ENCODE assay signal across 24 cellular contexts in genomic region chr11:2121227-2122130, GRCh38. TPM values are rescaled to one million over a fixed set of nuclear protein-coding genes. Genes with fewer than 3 reads are reported as not detected.
DNase-seq lines count a peak whose midpoint lies in the region; ATAC-seq and TF ChIP-seq lines count a peak whose summit lies in the region.
"Had no signal": no experiment of that assay in that cellular context is flagged by ENCODE, and none has a peak within 500 bp of the region (broad histone marks: within the 10 kb centered on the region; RNA-seq: fewer than 3 reads in every experiment).

No MANE protein-coding gene starts in this region.

- no peaks in the 10 kb centered on the region for H3K9me2 ChIP-seq in hepatocyte (replicated peaks; ENCODE audit: insufficient read depth)

- intact Hi-C loops in right cardiac atrium (cut with DNase I) = no loop called here
- intact Hi-C loops in heart right ventricle (cut with DNase I) = loop anchor here in 1 of 10 donors (5.0 kb wide), 1 partner anchor 44 kb away; no protein-coding TSS in a partner anchor
- intact Hi-C loops in aorta (cut with DNase I) = no loop called here

- no peaks in the 10 kb centered on the region for H3K9me3 ChIP-seq in right cardiac atrium (ENCODE audit: control insufficient read depth, low read length)
- H3K9me3 ChIP-seq in heart right ventricle = peaks cover 0 to 14% (median 8%) of the 10 kb centered on the region in 11 donors
- H3K9me3 ChIP-seq in hepatocyte (ENCODE audit: low read depth) = no peaks in the 10 kb centered on the region
- no peaks in the 10 kb centered on the region for H3K9me3 ChIP-seq in osteoblast (ENCODE audit: low read depth, low read length)
- H3K9me3 ChIP-seq in aorta (ENCODE audit: control insufficient read depth, low read length) = peaks cover 1% of the 10 kb centered on the region

- ATAC-seq in right cardiac atrium (peak; percentile 13 to 36), heart right ventricle (no peak), aorta (ENCODE audit: low FRiP score) (no peak)

- H3K79me2 ChIP-seq in hepatocyte = no peaks in the 10 kb centered on the region
- H3K79me2 ChIP-seq in osteoblast (ENCODE audit: insufficient read depth, low read length) = no peaks in the 10 kb centered on the region

- H3K27me3 ChIP-seq in right cardiac atrium (ENCODE audit: control insufficient read depth, insufficient read depth) (no peaks in the 10 kb centered on the region), heart right ventricle (peaks cover 0 to 31% (median 26%) of the 10 kb centered on the region in 7 donors), hepatocyte (no peaks in the 10 kb centered on the region), osteoblast (ENCODE audit: insufficient read depth, low read length) (peaks cover 13% of the 10 kb centered on the region), aorta (ENCODE audit: control insufficient read depth in 1 of 2, insufficient read depth in 2 of 2, low read length in 1 of 2) (no peaks in the 10 kb centered on the region), brain microvascular endothelial cell (replicated peaks) (no peaks in the 10 kb centered on the region)
- H3K27me3 ChIP-seq: SJCRH30 had no signal

- in situ Hi-C loops in brain microvascular endothelial cell (cut with HindIII; ENCODE audit: low pct_ligation_motif_present, low sequenced_read_pairs) = no loop called here

- peak overlapping the region; percentile 45 for H3K4me2 ChIP-seq in hepatocyte
- H3K4me2 ChIP-seq in osteoblast (ENCODE audit: insufficient read depth, low read length) = no peak overlapping the region
- H3K4me2 ChIP-seq: GM23338 had no signal

- no peak overlapping the region for H3K4me3 ChIP-seq in right cardiac atrium (ENCODE audit: low read length)
- no peak overlapping the region for H3K4me3 ChIP-seq in heart right ventricle
- H3K4me3 ChIP-seq in hepatocyte = no peak overlapping the region
- H3K4me3 ChIP-seq in osteoblast (ENCODE audit: insufficient read depth, low read length) = no peak overlapping the region
- no peak overlapping the region for H3K4me3 ChIP-seq in aorta (ENCODE audit: low read length in 2 of 2)
- H3K4me3 ChIP-seq in brain microvascular endothelial cell (ENCODE audit: low read depth, low read length) = no peak overlapping the region
- H3K4me3 ChIP-seq: GM23338, SJCRH30 had no signal

- H3K4me1 ChIP-seq in right cardiac atrium (ENCODE audit: control insufficient read depth, insufficient read depth, low read length) (no peaks in the 10 kb centered on the region), heart right ventricle (no peaks in the 10 kb centered on the region), hepatocyte (ENCODE audit: insufficient read depth) (peaks cover 26% of the 10 kb centered on the region), osteoblast (ENCODE audit: insufficient read depth, low read length) (peaks cover 12% of the 10 kb centered on the region), aorta (ENCODE audit: control insufficient read depth in 1 of 2, insufficient read depth in 2 of 2, low read length in 2 of 2) (no peaks in the 10 kb centered on the region)

- no peak overlapping the region for H3K27ac ChIP-seq in right cardiac atrium (ENCODE audit: low read length)
- H3K27ac ChIP-seq in heart right ventricle = no peak overlapping the region
- peak overlapping the region; percentile 50 for H3K27ac ChIP-seq in hepatocyte
- no peak overlapping the region for H3K27ac ChIP-seq in osteoblast (ENCODE audit: low read depth, low read length)
- H3K27ac ChIP-seq in aorta (ENCODE audit: low read depth in 1 of 2, low read length in 2 of 2) = no peak overlapping the region
- no peak overlapping the region for H3K27ac ChIP-seq in brain microvascular endothelial cell
- H3K27ac ChIP-seq: SJCRH30 had no signal

- H2AFZ ChIP-seq in hepatocyte = no peak overlapping the region
- H2AFZ ChIP-seq in osteoblast (ENCODE audit: low read length) = no peak overlapping the region
- H2AFZ ChIP-seq: GM23338 had no signal

- 84% methylated on average over 21 of the region's 21 CpGs for WGBS in right cardiac atrium
- 80 to 84% methylated on average over 21 of the region's 21 CpGs for WGBS in heart right ventricle, 2 donors
- 89% methylated on average over 21 of the region's 21 CpGs for WGBS in hepatocyte (ENCODE audit: low lambda C conversion rate, missing lambda C conversion rate)
- 88% methylated on average over 21 of the region's 21 CpGs for WGBS in aorta, 2 donors

- no peaks in the 10 kb centered on the region for H4K20me1 ChIP-seq in hepatocyte (ENCODE audit: insufficient read depth, poor library complexity, severe bottlenecking)
- no peaks in the 10 kb centered on the region for H4K20me1 ChIP-seq in osteoblast (ENCODE audit: insufficient read depth, low read length)

- DNase-seq in right cardiac atrium (no peak), heart right ventricle (no peak), hepatocyte (ENCODE audit: low spot score) (no peak), osteoblast (ENCODE audit: insufficient read length, low spot score, missing footprints) (peak; percentile 71), aorta (peak; percentile 42 to 56), COLO829 (ENCODE audit: low spot score) (no peak), retina (no peak), brain microvascular endothelial cell (no peak)
- DNase-seq: CD4-positive, alpha-beta T cell; DMS153; GF-D8; NCI-H1105 treated with DMSO at 0.1 percent for 48 hours; NCI-H1694; NCI-H2081 treated with DMSO at 0.1 percent for 48 hours; NCI-H748 treated with DMSO at 0.1 percent for 48 hours; NK-92 treated with Interleukin-12 subunit alpha and Interleukin-12 subunit beta, amount 100 ng/mL, for 24 hours; OCI-M1 had no signal

- no peaks in the 10 kb centered on the region for H3K36me3 ChIP-seq in heart right ventricle
- no peaks in the 10 kb centered on the region for H3K36me3 ChIP-seq in hepatocyte (replicated peaks; ENCODE audit: insufficient read depth, low read depth)
- no peaks in the 10 kb centered on the region for H3K36me3 ChIP-seq in osteoblast (ENCODE audit: insufficient read depth, low read length)
- H3K36me3 ChIP-seq in aorta (ENCODE audit: control insufficient read depth in 1 of 2, insufficient read depth in 2 of 2, low read length in 1 of 2) = no peaks in the 10 kb centered on the region
- no peaks in the 10 kb centered on the region for H3K36me3 ChIP-seq in brain microvascular endothelial cell (replicated peaks)
- H3K36me3 ChIP-seq: SJCRH30 had no signal

- TF ChIP-seq CTCF in heart right ventricle (IDR thresholded peaks at IDR 0.05) = no peak
- TF ChIP-seq CTCF in hepatocyte (IDR thresholded peaks at IDR 0.05; ENCODE audit: poor library complexity) = no peak
- TF ChIP-seq CTCF in osteoblast (IDR thresholded peaks at IDR 0.05; ENCODE audit: extremely low read depth, low read depth, low read length) = no peak
- no peak for TF ChIP-seq CTCF in brain microvascular endothelial cell (IDR thresholded peaks at IDR 0.05; ENCODE audit: low read depth, low read length, missing control alignments)

RNA-seq across cellular contexts. Expression of gene IGF2, which starts 17.7 kb away (rescaled TPM):
- 10 to 100 TPM; 34.6 to 94.1 (median 47.0) TPM for total RNA-seq in right cardiac atrium
- polyA plus RNA-seq in right cardiac atrium = 66.3 TPM
- 100 to 1,000 TPM in 3 of 10 donors, 10 to 100 TPM in 7; 68.8 to 195 (median 81.6) TPM for total RNA-seq in heart right ventricle
- 10 to 100 TPM; 36.0 to 85.9 TPM for polyA plus RNA-seq in heart right ventricle
- 1,323 and 1,507 TPM in 2 replicates for total RNA-seq in hepatocyte
- 2,911 and 3,175 TPM in 2 replicates for polyA plus RNA-seq in hepatocyte
- total RNA-seq in osteoblast = 53.9 and 68.8 TPM in 2 replicates
- 100 to 1,000 TPM in 1 of 2 donors, 10 to 100 TPM in 1; 83.5 to 620 TPM for total RNA-seq in aorta
- polyA plus RNA-seq in aorta = 1 to 10 TPM in 1 of 2 donors, under 1 TPM in 1; 0.67 to 1.8 TPM
- total RNA-seq: CD4-positive, alpha-beta T cell; RPMI7951 had no signal

RNA-seq across cellular contexts. Expression of gene INS, which starts 39.5 kb away (rescaled TPM):
- 1 to 10 TPM in 1 of 4 donors, not detected in 3; 1.1 TPM for total RNA-seq in right cardiac atrium
- not detected for polyA plus RNA-seq in right cardiac atrium
- total RNA-seq in heart right ventricle = 1 to 10 TPM in 1 of 10 donors, under 1 TPM in 1, not detected in 8; 0.76 to 1.0 TPM
- 1 to 10 TPM in 1 of 2 donors, not detected in 1; 3.3 TPM for polyA plus RNA-seq in heart right ventricle
- not detected in 2 replicates for total RNA-seq in hepatocyte
- polyA plus RNA-seq in hepatocyte = not detected in 2 replicates
- total RNA-seq in osteoblast = not detected in 2 replicates
- 1 to 10 TPM; 1.9 to 2.1 TPM for total RNA-seq in aorta
- polyA plus RNA-seq in aorta = 10 to 100 TPM; 17.2 to 18.8 TPM
- total RNA-seq: CD4-positive, alpha-beta T cell; Daoy; GM23338; LHCN-M2; NCI-H460; RPMI7951; SJCRH30 had no signal
- polyA plus RNA-seq: BJ, GM23338 had no signal

RNA-seq across cellular contexts. Expression of gene TH, which starts 50.1 kb away (rescaled TPM):
- total RNA-seq in right cardiac atrium = not detected
- not detected for polyA plus RNA-seq in right cardiac atrium
- not detected for total RNA-seq in heart right ventricle
- polyA plus RNA-seq in heart right ventricle = under 1 TPM; 0.14 to 0.15 TPM
- total RNA-seq in hepatocyte = 0.92 and 2.6 TPM in 2 replicates
- polyA plus RNA-seq in hepatocyte = 5.6 and 15.3 TPM in 2 replicates
- total RNA-seq in osteoblast = under 0.01 TPM in 1 of 2 replicates, not detected in the other
- total RNA-seq in aorta = under 1 TPM in 1 of 2 donors, not detected in 1; 0.45 TPM
- not detected for polyA plus RNA-seq in aorta
- total RNA-seq: CD4-positive, alpha-beta T cell; Daoy; GM23338; LHCN-M2; NCI-H460; SJCRH30 had no signal
- polyA plus RNA-seq: BJ had no signal

Comparison
In these comparisons a context has a peak if more than half of its experiments do, and no peak if none do; other contexts are left out.
1. ATAC-seq: peak in right cardiac atrium (2 of 2); none in heart right ventricle (0 of 8) and aorta (single experiment).
2. DNase-seq: peak in osteoblast (single experiment) and aorta (2 of 2); none in right cardiac atrium (0 of 3), heart right ventricle (0 of 2), hepatocyte (single experiment), COLO829 (single experiment), retina (single experiment) and brain microvascular endothelial cell (single experiment).